8 cellular contexts compared by ENCODE assay signal in genomic region chr2:84459028-84459943, GRCh38. TPM values are rescaled to one million over a fixed set of nuclear protein-coding genes. Genes with fewer than 3 reads are reported as not detected.
A peak's percentile ranks its signal among the peaks of the same experiment; 100 is the strongest.
DNase-seq lines count a peak whose midpoint lies in the region; ATAC-seq and TF ChIP-seq lines count a peak whose summit lies in the region.

Gene SUCLG1, minus strand, starts transcription at chr2:84459280. Its CDS starts 11 bp downstream, at chr2:84459269.

- H3K27me3 Mint-ChIP-seq in chondrocyte (ENCODE audit: low read depth) = peaks cover 3% of the 10 kb centered on the region

- no peaks in the 10 kb centered on the region for H3K36me3 ChIP-seq in kidney epithelial cell (ENCODE audit: control insufficient read depth, insufficient read depth, low read length)

- peak within 1 kb of the TSS; percentile 79 for H3K4me3 ChIP-seq in kidney epithelial cell (ENCODE audit: low read depth, low read length)

- H3K4me1 Mint-ChIP-seq in chondrocyte (ENCODE audit: low read depth) = peaks cover 25% of the 10 kb centered on the region

- no peaks in the 10 kb centered on the region for H3K27me3 ChIP-seq in kidney epithelial cell (ENCODE audit: control insufficient read depth, insufficient read depth, low read length)

- TF ChIP-seq CTCF in chondrocyte (IDR thresholded peaks at IDR 0.05) (no peak), kidney epithelial cell (IDR thresholded peaks at IDR 0.05; ENCODE audit: insufficient read depth, low read length, poor library complexity, severe bottlenecking) (no peak)

- no peaks in the 10 kb centered on the region for H3K36me3 Mint-ChIP-seq in chondrocyte (ENCODE audit: low read depth)

- DNase-seq in AML-193 (lab: John Stamatoyannopoulos, UW) = peak; percentile 78 to 80
- DNase-seq in NCI-H510A treated with DMSO at 0.1 percent for 48 hours (lab: John Stamatoyannopoulos, UW) = peak; percentile 92
- peak; percentile 72 to 74 for DNase-seq in activated CD4-positive, alpha-beta T cell treated with anti-CD3 and anti-CD28 coated beads for 24 hours (ENCODE audit: low read depth in 2 of 2)
- peak; percentile 88 for DNase-seq in chondrocyte (ENCODE audit: low spot score)
- peak; percentile 47 for DNase-seq in kidney epithelial cell (ENCODE audit: low read depth)
- peak; percentile 59 to 61 for DNase-seq in stimulated activated CD4-positive, alpha-beta T cell treated with anti-CD3 and anti-CD28 coated beads, Interleukin-1b, Interleukin-23, amount 100 ng/mL, for 1 hour (ENCODE audit: low read depth in 2 of 2)

- peak within 1 kb of the TSS; percentile 96 for H3K27ac Mint-ChIP-seq in chondrocyte (ENCODE audit: unreplicated experiment)

- peak; percentile 97 for ATAC-seq in HG03439 (IDR thresholded peaks at IDR 0.05; ENCODE audit: unreplicated experiment)

- H3K4me3 Mint-ChIP-seq in chondrocyte (ENCODE audit: unreplicated experiment) = peak within 1 kb of the TSS; percentile 92

- TF ChIP-seq POLR2A in GM19193 (IDR thresholded peaks at IDR 0.05; ENCODE audit: extremely low read depth, insufficient read depth, insufficient read length) = peak; percentile 82

- no peaks in the 10 kb centered on the region for H3K9me3 Mint-ChIP-seq in chondrocyte (ENCODE audit: low read depth)

RNA-seq across cellular contexts. Expression of gene SUCLG1, which starts in this region (rescaled TPM):
- total RNA-seq in chondrocyte (38.3 to 46.0 TPM (median 39.0 TPM) in 3 replicates), kidney epithelial cell (48.4 and 54.4 TPM in 2 replicates)

Comparison
In these comparisons a context has a peak if more than half of its experiments do, and no peak if none do; other contexts are left out.
1. Peak in every context shown above with its lines: DNase-seq, ATAC-seq and H3K4me3 ChIP-seq.